ENCODE assay signal across 26 cellular contexts in genomic region chrX:68650491-68650890, GRCh38. TPM values are rescaled to one million over a fixed set of nuclear protein-coding genes. Genes with fewer than 3 reads are reported as not detected.
A peak's percentile ranks its signal among the peaks of the same experiment; 100 is the strongest.
DNase-seq lines count a peak whose midpoint lies in the region; ATAC-seq, FAIRE-seq and TF ChIP-seq lines count a peak whose summit lies in the region.
"Had no signal": no experiment of that assay in that cellular context is flagged by ENCODE, and none has a peak within 500 bp of the region (broad histone marks: within the 10 kb centered on the region; RNA-seq: fewer than 3 reads in every experiment).

No MANE protein-coding gene starts in this region.

- TF ChIP-seq RAD21 in HepG2 (CRISPR knock-in tag; IDR thresholded peaks at IDR 0.05) = no peak

- no peak overlapping the region for H3K27ac ChIP-seq in breast epithelium
- H3K27ac ChIP-seq in HepG2 (ENCODE audit: extremely low read length, insufficient read depth, low read length) = no peak overlapping the region
- H3K27ac ChIP-seq in CD8-positive, alpha-beta memory T cell (ENCODE audit: low read depth, low read length) = no peak overlapping the region
- H3K27ac ChIP-seq: 22Rv1, dorsolateral prefrontal cortex, epithelial cell of prostate, Peyer's patch, thoracic aorta, WERI-Rb-1 had no signal

- WGBS in HepG2 (ENCODE audit: low lambda C conversion rate) = 41% methylated on average over 3 of the region's 3 CpGs

- H3K27me3 ChIP-seq in breast epithelium (peaks cover 0 to 63% of the 10 kb centered on the region in 2 donors), HepG2 (ENCODE audit: control insufficient read depth in 1 of 2, insufficient read depth in 2 of 2, low read length in 2 of 2) (peaks cover 0 to 4% of the 10 kb centered on the region in 2 experiments; a peak in 1 of 5 replicates)
- no peaks in the 10 kb centered on the region for H3K27me3 ChIP-seq in CD8-positive, alpha-beta memory T cell (ENCODE audit: insufficient read depth, low read length, poor library complexity, severe bottlenecking)
- H3K27me3 ChIP-seq: Peyer's patch had no signal

- H3K27ac Mint-ChIP-seq in MCF 10A (ENCODE audit: low read depth, unreplicated experiment) = no peak overlapping the region
- no peak overlapping the region for H3K27ac Mint-ChIP-seq in activated T-helper 17 cell treated with anti-CD3 and anti-CD28 coated beads, Interleukin-2, amount 50 U/mL, for 72 hours
- H3K27ac Mint-ChIP-seq in activated CD4-positive, alpha-beta memory T cell treated with anti-CD3 and anti-CD28 coated beads for 36 hours = no peak overlapping the region
- no peak overlapping the region for H3K27ac Mint-ChIP-seq in natural killer cell treated with Interleukin-12 subunit alpha and Interleukin-12 subunit beta and Interleukin-15 and Interleukin-18, amount 100 ng/mL, for 72 hours
- no peak overlapping the region for H3K27ac Mint-ChIP-seq in CD8-positive, alpha-beta memory T cell
- H3K27ac Mint-ChIP-seq: activated naive CD8-positive, alpha-beta T cell treated with anti-CD3 and anti-CD28 coated beads, Interleukin-2, amount 50 U/mL, for 24 hours; GM23338 had no signal

- no peak overlapping the region for H3K4me3 Mint-ChIP-seq in MCF 10A (ENCODE audit: unreplicated experiment)
- no peak overlapping the region for H3K4me3 Mint-ChIP-seq in activated T-helper 17 cell treated with anti-CD3 and anti-CD28 coated beads, Interleukin-2, amount 50 U/mL, for 72 hours
- no peak overlapping the region for H3K4me3 Mint-ChIP-seq in activated CD4-positive, alpha-beta memory T cell treated with anti-CD3 and anti-CD28 coated beads for 36 hours
- H3K4me3 Mint-ChIP-seq in natural killer cell treated with Interleukin-12 subunit alpha and Interleukin-12 subunit beta and Interleukin-15 and Interleukin-18, amount 100 ng/mL, for 72 hours = no peak overlapping the region
- no peak overlapping the region for H3K4me3 Mint-ChIP-seq in CD8-positive, alpha-beta memory T cell
- H3K4me3 Mint-ChIP-seq: activated naive CD8-positive, alpha-beta T cell treated with anti-CD3 and anti-CD28 coated beads, Interleukin-2, amount 50 U/mL, for 24 hours; GM23338 had no signal

- H3K9ac ChIP-seq in HepG2 (ENCODE audit: insufficient read depth, low read depth, low read length) = no peak overlapping the region

- in situ Hi-C loops in HepG2 (cut with HindIII; ENCODE audit: extremely low pct_ligation_motif_present, low pct_unique_long_range_greater_than_20kb) = no loop called here

- TF ChIP-seq EP300 in HepG2 (IDR thresholded peaks at IDR 0.05; ENCODE audit: low read depth in 2 of 2, low read length in 2 of 2) (no peak), HepG2 (CRISPR knock-in tag; IDR thresholded peaks at IDR 0.05; ENCODE audit: borderline replicate concordance) (no peak)

- intact Hi-C loops in MCF 10A (cut with micrococcal nuclease) (loop anchor here (1.0 kb wide), 1 partner anchor 139 kb away; no protein-coding TSS in a partner anchor), breast epithelium (cut with DNase I; ENCODE audit: low total_unique reads) (no loop called here), HepG2 (cut with micrococcal nuclease; ENCODE audit: unreplicated experiment) (no loop called here)
- intact Hi-C loops in activated CD4-positive, alpha-beta memory T cell treated with anti-CD3 and anti-CD28 coated beads for 36 hours (cut with micrococcal nuclease) = no loop called here

- H4K20me1 ChIP-seq in HepG2 (ENCODE audit: insufficient read depth, low read length) = no peaks in the 10 kb centered on the region

- H3K36me3 ChIP-seq in breast epithelium (no peaks in the 10 kb centered on the region), HepG2 (replicated peaks in 1 of 2; ENCODE audit: control insufficient read depth in 1 of 2, insufficient read depth in 2 of 2, low read length in 2 of 2) (no peaks in the 10 kb centered on the region)
- H3K36me3 ChIP-seq in CD8-positive, alpha-beta memory T cell (ENCODE audit: insufficient read depth, low read length) = no peaks in the 10 kb centered on the region
- H3K36me3 ChIP-seq: Peyer's patch, thoracic aorta, WERI-Rb-1 had no signal

- TF ChIP-seq CTCF in MCF 10A (IDR thresholded peaks at IDR 0.05; ENCODE audit: unreplicated experiment) (no peak), breast epithelium (IDR thresholded peaks at IDR 0.05) (no peak), fibroblast of pulmonary artery (IDR thresholded peaks at IDR 0.05; ENCODE audit: low read length, missing control alignments) (no peak), HepG2 (CRISPR knock-in tag; IDR thresholded peaks at IDR 0.05) (no peak)

- no peak overlapping the region for H2AFZ ChIP-seq in HepG2 (ENCODE audit: low read length)
- H2AFZ ChIP-seq: GM23338 had no signal

- no peak overlapping the region for H3K4me3 ChIP-seq in breast epithelium
- H3K4me3 ChIP-seq in fibroblast of pulmonary artery (replicated peaks; ENCODE audit: low read depth, low read length) = no peak overlapping the region
- no peak overlapping the region for H3K4me3 ChIP-seq in HepG2 (replicated peaks in 1 of 3; ENCODE audit: insufficient read depth in 1 of 3, low read depth in 2 of 3, low read length in 3 of 3)
- no peak overlapping the region for H3K4me3 ChIP-seq in CD8-positive, alpha-beta memory T cell (ENCODE audit: low read length)
- H3K4me3 ChIP-seq: dorsolateral prefrontal cortex, GM23338, Peyer's patch, thoracic aorta had no signal

- no peaks in the 10 kb centered on the region for H3K9me3 Mint-ChIP-seq in MCF 10A (ENCODE audit: unreplicated experiment)
- no peaks in the 10 kb centered on the region for H3K9me3 Mint-ChIP-seq in activated T-helper 17 cell treated with anti-CD3 and anti-CD28 coated beads, Interleukin-2, amount 50 U/mL, for 72 hours
- H3K9me3 Mint-ChIP-seq in activated CD4-positive, alpha-beta memory T cell treated with anti-CD3 and anti-CD28 coated beads for 36 hours = no peaks in the 10 kb centered on the region
- H3K9me3 Mint-ChIP-seq in natural killer cell treated with Interleukin-12 subunit alpha and Interleukin-12 subunit beta and Interleukin-15 and Interleukin-18, amount 100 ng/mL, for 72 hours = peaks cover 3% of the 10 kb centered on the region
- H3K9me3 Mint-ChIP-seq in CD8-positive, alpha-beta memory T cell = peaks cover 0 to 2% (median 0%) of the 10 kb centered on the region in 5 donors
- H3K9me3 Mint-ChIP-seq: activated naive CD8-positive, alpha-beta T cell treated with anti-CD3 and anti-CD28 coated beads, Interleukin-2, amount 50 U/mL, for 24 hours had no signal

- peaks cover 6% of the 10 kb centered on the region for H3K4me1 Mint-ChIP-seq in MCF 10A (ENCODE audit: insufficient read depth, unreplicated experiment)
- peaks cover 5% of the 10 kb centered on the region for H3K4me1 Mint-ChIP-seq in activated T-helper 17 cell treated with anti-CD3 and anti-CD28 coated beads, Interleukin-2, amount 50 U/mL, for 72 hours
- H3K4me1 Mint-ChIP-seq in activated CD4-positive, alpha-beta memory T cell treated with anti-CD3 and anti-CD28 coated beads for 36 hours (ENCODE audit: low read depth) = no peaks in the 10 kb centered on the region
- H3K4me1 Mint-ChIP-seq in natural killer cell treated with Interleukin-12 subunit alpha and Interleukin-12 subunit beta and Interleukin-15 and Interleukin-18, amount 100 ng/mL, for 72 hours (ENCODE audit: low read depth in 2 of 2) = peaks cover 0 to 3% of the 10 kb centered on the region in 2 donors
- no peaks in the 10 kb centered on the region for H3K4me1 Mint-ChIP-seq in CD8-positive, alpha-beta memory T cell
- H3K4me1 Mint-ChIP-seq: activated naive CD8-positive, alpha-beta T cell treated with anti-CD3 and anti-CD28 coated beads, Interleukin-2, amount 50 U/mL, for 24 hours had no signal

- peak; percentile 24 for DNase-seq in MCF 10A (ENCODE audit: unreplicated experiment)
- DNase-seq in breast epithelium (ENCODE audit: low spot score in 2 of 2) = no peak
- DNase-seq in fibroblast of pulmonary artery (ENCODE audit: low read depth) = peak; percentile 19
- no peak for DNase-seq in activated CD4-positive, alpha-beta memory T cell treated with anti-CD3 and anti-CD28 coated beads for 36 hours
- no peak for DNase-seq in natural killer cell treated with Interleukin-12 subunit alpha and Interleukin-12 subunit beta and Interleukin-15 and Interleukin-18, amount 100 ng/mL, for 72 hours (ENCODE audit: low spot score)
- DNase-seq in HepG2 (ENCODE audit: low spot score) = no peak
- DNase-seq in CD8-positive, alpha-beta memory T cell = no peak
- DNase-seq: activated CD4-positive, alpha-beta T cell treated with anti-CD3 and anti-CD28 coated beads, Interleukin-2, amount 50 U/mL, for 4 hours; activated effector memory CD4-positive, alpha-beta T cell treated with anti-CD3 and anti-CD28 coated beads, Interleukin-2, amount 50 U/mL, for 16 hours; activated naive CD8-positive, alpha-beta T cell treated with anti-CD3 and anti-CD28 coated beads, Interleukin-2, amount 50 U/mL, for 24 hours; caudate nucleus; COR-L47; dorsolateral prefrontal cortex; NCI-H2081 treated with DMSO at 0.1 percent for 48 hours; NCI-H510A; Peyer's patch; stimulated activated CD4-positive, alpha-beta T cell treated with anti-CD3 and anti-CD28 coated beads, Interleukin-4, amount 100 ng/mL, for 1 hour; stimulated activated naive CD4-positive, alpha-beta T cell; WERI-Rb-1 had no signal

- no peaks in the 10 kb centered on the region for H3K4me1 ChIP-seq in breast epithelium
- no peaks in the 10 kb centered on the region for H3K4me1 ChIP-seq in HepG2 (ENCODE audit: insufficient read depth, low read length)
- no peaks in the 10 kb centered on the region for H3K4me1 ChIP-seq in CD8-positive, alpha-beta memory T cell (ENCODE audit: insufficient read depth, low read length)
- H3K4me1 ChIP-seq: Peyer's patch had no signal

- H3K36me3 Mint-ChIP-seq in MCF 10A (ENCODE audit: insufficient read depth, unreplicated experiment) = no peaks in the 10 kb centered on the region
- no peaks in the 10 kb centered on the region for H3K36me3 Mint-ChIP-seq in activated T-helper 17 cell treated with anti-CD3 and anti-CD28 coated beads, Interleukin-2, amount 50 U/mL, for 72 hours (ENCODE audit: low read depth)
- H3K36me3 Mint-ChIP-seq in activated CD4-positive, alpha-beta memory T cell treated with anti-CD3 and anti-CD28 coated beads for 36 hours = no peaks in the 10 kb centered on the region
- no peaks in the 10 kb centered on the region for H3K36me3 Mint-ChIP-seq in natural killer cell treated with Interleukin-12 subunit alpha and Interleukin-12 subunit beta and Interleukin-15 and Interleukin-18, amount 100 ng/mL, for 72 hours
- H3K36me3 Mint-ChIP-seq in CD8-positive, alpha-beta memory T cell = no peaks in the 10 kb centered on the region

- TF ChIP-seq POLR2A in breast epithelium (IDR thresholded peaks at IDR 0.05) (no peak), HepG2 (IDR thresholded peaks at IDR 0.05; ENCODE audit: insufficient read depth in 1 of 2, low read depth in 2 of 2, low read length in 2 of 2) (no peak)

- POLR2A ChIA-PET in MCF 10A (lab: Yijun Ruan, JAX) = no interaction called here
- POLR2A ChIA-PET in activated CD4-positive, alpha-beta memory T cell treated with anti-CD3 and anti-CD28 coated beads for 36 hours (lab: Charles Lee) = no interaction called here
- POLR2A ChIA-PET in HepG2 (lab: Yijun Ruan, JAX) = no interaction called here
- POLR2A ChIA-PET in CD8-positive, alpha-beta memory T cell (lab: Charles Lee) = no interaction called here

- H3K4me2 ChIP-seq in HepG2 (ENCODE audit: low read depth, low read length) = no peak overlapping the region
- H3K4me2 ChIP-seq: GM23338 had no signal

- FAIRE-seq in HepG2 (lab: Jason Lieb, UNC) = no peak
- FAIRE-seq: frontal cortex, keratinocyte had no signal

- H3K27me3 Mint-ChIP-seq in MCF 10A (ENCODE audit: insufficient read depth, unreplicated experiment) = peaks cover 23% of the 10 kb centered on the region
- peaks cover 13% of the 10 kb centered on the region for H3K27me3 Mint-ChIP-seq in activated T-helper 17 cell treated with anti-CD3 and anti-CD28 coated beads, Interleukin-2, amount 50 U/mL, for 72 hours
- H3K27me3 Mint-ChIP-seq in activated CD4-positive, alpha-beta memory T cell treated with anti-CD3 and anti-CD28 coated beads for 36 hours = peaks cover 6% of the 10 kb centered on the region
- peaks cover 9 to 10% of the 10 kb centered on the region in 2 donors for H3K27me3 Mint-ChIP-seq in natural killer cell treated with Interleukin-12 subunit alpha and Interleukin-12 subunit beta and Interleukin-15 and Interleukin-18, amount 100 ng/mL, for 72 hours
- peaks cover 3 to 18% of the 10 kb centered on the region in 2 donors for H3K27me3 Mint-ChIP-seq in CD8-positive, alpha-beta memory T cell

- H3K79me2 ChIP-seq in HepG2 (ENCODE audit: insufficient read depth, low read length) = no peaks in the 10 kb centered on the region

- H3K9me3 ChIP-seq in breast epithelium (no peaks in the 10 kb centered on the region), HepG2 (ENCODE audit: low read length) (no peaks in the 10 kb centered on the region)
- no peaks in the 10 kb centered on the region for H3K9me3 ChIP-seq in CD8-positive, alpha-beta memory T cell (ENCODE audit: low read length)
- H3K9me3 ChIP-seq: Peyer's patch, thoracic aorta had no signal

- ATAC-seq in activated T-helper 17 cell treated with anti-CD3 and anti-CD28 coated beads, Interleukin-2, amount 50 U/mL, for 72 hours (replicated peaks) = peak; percentile 48
- no peak for ATAC-seq in natural killer cell treated with Interleukin-12 subunit alpha and Interleukin-12 subunit beta and Interleukin-15 and Interleukin-18, amount 100 ng/mL, for 72 hours
- ATAC-seq in HepG2 = no peak
- ATAC-seq: activated naive CD8-positive, alpha-beta T cell treated with anti-CD3 and anti-CD28 coated beads, Interleukin-2, amount 50 U/mL, for 24 hours; GM23338 had no signal

- CTCF ChIA-PET in MCF 10A (lab: Yijun Ruan, JAX) (no interaction called here), HepG2 (lab: Yijun Ruan, JAX; ENCODE audit: low intra/inter-chr PET ratio, low total read pairs) (no interaction called here)
- CTCF ChIA-PET in activated CD4-positive, alpha-beta memory T cell treated with anti-CD3 and anti-CD28 coated beads for 36 hours (lab: Charles Lee) = no interaction called here
- CTCF ChIA-PET in CD8-positive, alpha-beta memory T cell (lab: Charles Lee) = no interaction called here

- BruUV-seq in MCF 10A (replicated peaks; lab: Mats Ljungman, UMichigan) (no TSS peak), HepG2 (replicated peaks; lab: Mats Ljungman, UMichigan) (no TSS peak)

RNA-seq across cellular contexts. Expression of gene STARD8, which starts 3.0 kb away (rescaled TPM):
- total RNA-seq in MCF 10A (2022) = 0.37 and 1.0 TPM in 2 replicates
- total RNA-seq in breast epithelium = 10 to 100 TPM in 1 of 3 donors, 1 to 10 TPM in 2; 6.4 to 18.7 (median 9.2) TPM
- total RNA-seq in activated T-helper 17 cell treated with anti-CD3 and anti-CD28 coated beads, Interleukin-2, amount 50 U/mL, for 72 hours = 1 to 10 TPM in 1 of 2 donors, under 1 TPM in 1; 0.52 to 1.8 TPM
- total RNA-seq in activated CD4-positive, alpha-beta memory T cell treated with anti-CD3 and anti-CD28 coated beads for 36 hours = under 1 TPM; 0.57 to 0.80 TPM
- total RNA-seq in natural killer cell treated with Interleukin-12 subunit alpha and Interleukin-12 subunit beta and Interleukin-15 and Interleukin-18, amount 100 ng/mL, for 72 hours = 1 to 10 TPM in 1 of 2 donors, under 1 TPM in 1; 0.86 to 3.1 TPM
- total RNA-seq in HepG2 (2016; rRNA removed; fragmentation: Illumina TruSeq; extraction: Trizol) = 0.02 TPM in 1 of 2 replicates, not detected in the other
- not detected in 2 replicates for total RNA-seq in HepG2 (2016; cell fraction: cytosol; rRNA removed; fragmentation: Illumina TruSeq; extraction: Trizol; ENCODE audit: low read depth)
- not detected in 2 replicates for total RNA-seq in HepG2 (2016; cell fraction: insoluble cytoplasmic fraction; rRNA removed; fragmentation: Illumina TruSeq; extraction: Trizol)
- total RNA-seq in HepG2 (2016; cell fraction: membrane; rRNA removed; fragmentation: Illumina TruSeq; extraction: Trizol) = not detected in 2 replicates
- not detected in 2 replicates for total RNA-seq in HepG2 (2016; cell fraction: nucleus; rRNA removed; fragmentation: Illumina TruSeq; extraction: Trizol)
- polyA plus RNA-seq in HepG2 (2011; rRNA removed) = 0.09 and 0.10 TPM in 2 replicates
- 0.03 and 0.15 TPM in 2 replicates for polyA plus RNA-seq in HepG2 (2011; cell fraction: cytosol; rRNA removed)
- polyA plus RNA-seq in HepG2 (2011; cell fraction: nucleus; rRNA removed) = 0.23 and 0.26 TPM in 2 replicates
- polyA plus RNA-seq in HepG2 (2012) = 0.03 and 0.05 TPM in 2 replicates
- not detected in 2 replicates for polyA plus RNA-seq in HepG2 (2016; cell fraction: cytosol; fragmentation: Illumina TruSeq; extraction: Trizol; ENCODE audit: low read depth)
- not detected in 2 replicates for polyA plus RNA-seq in HepG2 (2016; cell fraction: insoluble cytoplasmic fraction; fragmentation: Illumina TruSeq; extraction: Trizol; ENCODE audit: low read depth)
- not detected in 2 replicates for polyA plus RNA-seq in HepG2 (2016; cell fraction: membrane; fragmentation: Illumina TruSeq; extraction: Trizol; ENCODE audit: low read depth)
- not detected in 2 replicates for polyA plus RNA-seq in HepG2 (2016; cell fraction: nucleus; fragmentation: Illumina TruSeq; extraction: Trizol; ENCODE audit: insufficient read depth, low read depth)
- polyA minus RNA-seq in HepG2 (2011; rRNA and poly(A)+ RNA removed; ENCODE audit: low replicate concordance) = 0.22 and 4.6 TPM in 2 replicates
- polyA minus RNA-seq in HepG2 (2011; cell fraction: cytosol; rRNA and poly(A)+ RNA removed) = not detected in 2 replicates
- polyA minus RNA-seq in HepG2 (2011; cell fraction: nucleus; rRNA and poly(A)+ RNA removed) = 0.12 and 0.13 TPM in 2 replicates
- total RNA-seq in CD8-positive, alpha-beta memory T cell = under 1 TPM; 0.24 to 0.42 TPM
- polyA plus RNA-seq in CD8-positive, alpha-beta memory T cell = not detected

Comparison
In these comparisons a context has a peak if more than half of its experiments do, and no peak if none do; other contexts are left out.
1. DNase-seq: peak in MCF 10A (single experiment) and fibroblast of pulmonary artery (single experiment); none in breast epithelium (0 of 2), activated CD4-positive, alpha-beta memory T cell treated with anti-CD3 and anti-CD28 coated beads for 36 hours (single experiment), natural killer cell treated with Interleukin-12 subunit alpha and Interleukin-12 subunit beta and Interleukin-15 and Interleukin-18, amount 100 ng/mL, for 72 hours (single experiment), HepG2 (single experiment) and CD8-positive, alpha-beta memory T cell (0 of 5).